Comparison of ENCODE assay signal across 26 cellular contexts in the genomic region with DNA sequence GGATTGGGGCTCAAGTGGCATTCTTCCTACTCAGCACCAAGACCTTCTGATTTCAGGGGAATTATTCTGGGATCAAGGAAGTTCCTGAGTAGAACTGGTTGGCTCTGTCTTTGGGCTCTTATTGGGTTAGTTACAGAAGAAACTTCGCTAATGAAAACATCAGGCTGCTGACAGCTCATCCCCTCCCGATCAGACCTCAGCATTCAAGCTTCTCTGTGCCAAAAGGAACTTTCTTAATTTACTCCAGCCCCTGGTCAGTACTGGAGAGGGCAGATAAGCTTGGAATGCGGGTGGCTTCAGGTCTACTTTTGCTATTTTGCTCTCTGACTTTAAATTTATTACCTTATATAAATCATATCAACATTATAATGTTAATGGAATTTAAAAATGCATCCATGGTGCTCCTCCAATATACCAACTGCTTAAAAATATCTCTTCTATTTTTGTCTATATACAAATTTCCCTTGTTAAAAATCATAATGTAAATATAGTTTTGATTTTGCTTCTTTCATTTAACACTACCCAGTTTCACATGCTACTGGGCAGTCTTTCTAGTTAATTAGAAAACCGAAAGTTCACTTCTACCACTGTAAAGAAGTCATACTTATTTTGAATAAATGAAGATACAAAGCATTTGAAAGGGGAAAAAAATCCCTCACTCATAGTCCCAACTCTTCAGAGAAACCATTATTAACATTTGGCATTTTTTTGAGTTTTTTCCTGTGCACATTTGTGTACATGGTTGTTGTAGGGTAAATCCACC. TPM values are rescaled to one million over a fixed set of nuclear protein-coding genes. Genes with fewer than 3 reads are reported as not detected.
DNase-seq lines count a peak whose midpoint lies in the region; ATAC-seq and TF ChIP-seq lines count a peak whose summit lies in the region.
"Had no signal": no experiment of that assay in that cellular context is flagged by ENCODE, and none has a peak within 500 bp of the region (broad histone marks: within the 10 kb centered on the region; RNA-seq: fewer than 3 reads in every experiment).

No MANE protein-coding gene starts in this region.

- H3K9ac ChIP-seq in SK-N-SH, result no peak overlapping the region

- H3K36me3 ChIP-seq in SK-N-SH (replicated peaks in 1 of 2; ENCODE audit: control insufficient read depth in 1 of 2, insufficient read depth in 2 of 2, low read length in 1 of 2), result no peaks in the 10 kb centered on the region
- H3K36me3 ChIP-seq: stomach had no signal

- no peaks in the 10 kb centered on the region for H3K9me3 ChIP-seq in SK-N-SH
- H3K9me3 ChIP-seq: stomach had no signal

- H3K4me1 ChIP-seq in SK-N-SH (ENCODE audit: control insufficient read depth in 1 of 2, insufficient read depth in 2 of 2, low read depth in 1 of 2, low read length in 1 of 2), result peaks cover 0 to 30% of the 10 kb centered on the region in 2 experiments; a peak in 2 of 4 replicates

- H4K20me1 ChIP-seq in SK-N-SH (ENCODE audit: insufficient read depth), result no peaks in the 10 kb centered on the region

- DNase-seq in SK-N-SH, result no peak
- DNase-seq in left ventricle myocardium superior, result no peak
- DNase-seq in left colon, result no peak
- DNase-seq in mucosa of gallbladder (ENCODE audit: low spot score), result no peak
- DNase-seq: activated CD4-positive, alpha-beta T cell treated with anti-CD3 and anti-CD28 coated beads for 36 hours; DND-41; mesendoderm; NCI-H2227 treated with DMSO at 0.1 percent for 48 hours; nephron progenitor cell; RPMI8226; stimulated activated CD4-positive, alpha-beta T cell treated with anti-CD3 and anti-CD28 coated beads, Interleukin-2, amount 100 ng/mL, for 48 hours; stomach; SW 1271 had no signal

- WGBS in SK-N-SH (ENCODE audit: low lambda C conversion rate), result 42% methylated on average over 4 of the region's 4 CpGs

- no peak for TF ChIP-seq CTCF in SK-N-SH (IDR thresholded peaks at IDR 0.05)

- H3K27me3 ChIP-seq in SK-N-SH (ENCODE audit: insufficient read depth), result no peaks in the 10 kb centered on the region
- H3K27me3 ChIP-seq: stomach had no signal

- H2AFZ ChIP-seq in SK-N-SH (ENCODE audit: low read depth), result no peak overlapping the region

- H3F3A ChIP-seq in SK-N-SH (replicated peaks; ENCODE audit: insufficient read depth), result no peaks in the 10 kb centered on the region

- TF ChIP-seq RAD21 in SK-N-SH (IDR thresholded peaks at IDR 0.05; ENCODE audit: low read length), result no peak

- H3K4me3 ChIP-seq in SK-N-SH (ENCODE audit: low read depth in 2 of 2, low read length in 1 of 2), result no peak overlapping the region
- H3K4me3 ChIP-seq: skin epidermis, stomach had no signal

- no peak overlapping the region for H3K4me2 ChIP-seq in SK-N-SH

- intact Hi-C loops in left ventricle myocardium superior (cut with micrococcal nuclease), result no loop called here
- intact Hi-C loops in left colon (cut with DNase I, micrococcal nuclease), result no loop called here

- no peaks in the 10 kb centered on the region for H3K9me2 ChIP-seq in SK-N-SH

- 0 out of 3 replicates have a peak, but pooled peaks have one; percentile 18 for ATAC-seq in SK-N-SH treated with all-trans-retinoic acid at 6 μM for 48 hours
- peak; percentile 71 for ATAC-seq in GM21381 (IDR thresholded peaks at IDR 0.05; ENCODE audit: unreplicated experiment)
- peak; percentile 56 for ATAC-seq in HG03354 (IDR thresholded peaks at IDR 0.05; ENCODE audit: poor library complexity, severe bottlenecking, unreplicated experiment)
- ATAC-seq in left ventricle myocardium superior, result peak; percentile 56
- no peak for ATAC-seq in left colon
- ATAC-seq in HG03520 (IDR thresholded peaks at IDR 0.05; ENCODE audit: unreplicated experiment), result no peak
- ATAC-seq: activated CD4-positive, alpha-beta T cell treated with anti-CD3 and anti-CD28 coated beads for 36 hours had no signal

- H3K79me2 ChIP-seq in SK-N-SH (ENCODE audit: insufficient read depth), result no peaks in the 10 kb centered on the region

- no peak for TF ChIP-seq EP300 in SK-N-SH (IDR thresholded peaks at IDR 0.05; ENCODE audit: borderline replicate concordance in 1 of 2, low read depth in 1 of 2, low read length in 1 of 2)

- H3K27ac ChIP-seq in SK-N-SH (ENCODE audit: low read depth in 2 of 2, low read length in 1 of 2), result no peak overlapping the region
- H3K27ac ChIP-seq: 22Rv1, skin epidermis, stomach had no signal

- POLR2A ChIA-PET in SK-N-SH (lab: Yijun Ruan, JAX), result no interaction called here

- CTCF ChIA-PET in SK-N-SH (lab: Yijun Ruan, JAX), result interaction anchor here (1.0 to 1.2 kb wide), 2 partner anchors 26 to 474 kb away, joined by 3 read pairs; no protein-coding TSS in a partner anchor

TF ChIP-seq in SK-N-SH treated with all-trans-retinoic acid at 6 μM for 48 hours, 23 proteins besides CTCF, POLR2A, EP300 and RAD21:
- TF ChIP-seq, protein P1, sequence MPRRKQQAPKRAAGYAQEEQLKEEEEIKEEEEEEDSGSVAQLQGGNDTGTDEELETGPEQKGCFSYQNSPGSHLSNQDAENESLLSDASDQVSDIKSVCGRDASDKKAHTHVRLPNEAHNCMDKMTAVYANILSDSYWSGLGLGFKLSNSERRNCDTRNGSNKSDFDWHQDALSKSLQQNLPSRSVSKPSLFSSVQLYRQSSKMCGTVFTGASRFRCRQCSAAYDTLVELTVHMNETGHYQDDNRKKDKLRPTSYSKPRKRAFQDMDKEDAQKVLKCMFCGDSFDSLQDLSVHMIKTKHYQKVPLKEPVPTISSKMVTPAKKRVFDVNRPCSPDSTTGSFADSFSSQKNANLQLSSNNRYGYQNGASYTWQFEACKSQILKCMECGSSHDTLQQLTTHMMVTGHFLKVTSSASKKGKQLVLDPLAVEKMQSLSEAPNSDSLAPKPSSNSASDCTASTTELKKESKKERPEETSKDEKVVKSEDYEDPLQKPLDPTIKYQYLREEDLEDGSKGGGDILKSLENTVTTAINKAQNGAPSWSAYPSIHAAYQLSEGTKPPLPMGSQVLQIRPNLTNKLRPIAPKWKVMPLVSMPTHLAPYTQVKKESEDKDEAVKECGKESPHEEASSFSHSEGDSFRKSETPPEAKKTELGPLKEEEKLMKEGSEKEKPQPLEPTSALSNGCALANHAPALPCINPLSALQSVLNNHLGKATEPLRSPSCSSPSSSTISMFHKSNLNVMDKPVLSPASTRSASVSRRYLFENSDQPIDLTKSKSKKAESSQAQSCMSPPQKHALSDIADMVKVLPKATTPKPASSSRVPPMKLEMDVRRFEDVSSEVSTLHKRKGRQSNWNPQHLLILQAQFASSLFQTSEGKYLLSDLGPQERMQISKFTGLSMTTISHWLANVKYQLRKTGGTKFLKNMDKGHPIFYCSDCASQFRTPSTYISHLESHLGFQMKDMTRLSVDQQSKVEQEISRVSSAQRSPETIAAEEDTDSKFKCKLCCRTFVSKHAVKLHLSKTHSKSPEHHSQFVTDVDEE (CRISPR knock-in tag; IDR thresholded peaks at IDR 0.05), result no peak
- TF ChIP-seq SNAI2 (CRISPR knock-in tag; IDR thresholded peaks at IDR 0.05) (peak; percentile 20; the same call in 1 of the 2 replicates), ISL1 (CRISPR knock-in tag; IDR thresholded peaks at IDR 0.05) (peak; percentile 47; the same call in 1 of the 2 replicates)

TF ChIP-seq in SK-N-SH, 30 proteins besides CTCF, POLR2A, EP300 and RAD21 (continues in another document):
- TF ChIP-seq NRF1 (IDR thresholded peaks at IDR 0.05; ENCODE audit: low read depth, low read length) (no peak), FOXJ3 (CRISPR knock-in tag; IDR thresholded peaks at IDR 0.05) (no peak), FOXM1 (IDR thresholded peaks at IDR 0.05; ENCODE audit: low read depth) (no peak), CHD2 (IDR thresholded peaks at IDR 0.05; ENCODE audit: low read length, partially characterized antibody) (no peak), GATA2 (CRISPR knock-in tag; IDR thresholded peaks at IDR 0.05) (no peak), JUND (IDR thresholded peaks at IDR 0.05) (no peak), RCOR1 (IDR thresholded peaks at IDR 0.05; ENCODE audit: low read length) (no peak), SIN3A (IDR thresholded peaks at IDR 0.05; ENCODE audit: borderline replicate concordance, low read depth, low read length) (no peak), NFIC (IDR thresholded peaks at IDR 0.05; ENCODE audit: borderline replicate concordance) (no peak), TEAD4 (IDR thresholded peaks at IDR 0.05; ENCODE audit: borderline replicate concordance, insufficient read depth) (no peak), RXRA (IDR thresholded peaks at IDR 0.05; ENCODE audit: borderline replicate concordance, low read depth) (no peak)
- TF ChIP-seq, protein P2, sequence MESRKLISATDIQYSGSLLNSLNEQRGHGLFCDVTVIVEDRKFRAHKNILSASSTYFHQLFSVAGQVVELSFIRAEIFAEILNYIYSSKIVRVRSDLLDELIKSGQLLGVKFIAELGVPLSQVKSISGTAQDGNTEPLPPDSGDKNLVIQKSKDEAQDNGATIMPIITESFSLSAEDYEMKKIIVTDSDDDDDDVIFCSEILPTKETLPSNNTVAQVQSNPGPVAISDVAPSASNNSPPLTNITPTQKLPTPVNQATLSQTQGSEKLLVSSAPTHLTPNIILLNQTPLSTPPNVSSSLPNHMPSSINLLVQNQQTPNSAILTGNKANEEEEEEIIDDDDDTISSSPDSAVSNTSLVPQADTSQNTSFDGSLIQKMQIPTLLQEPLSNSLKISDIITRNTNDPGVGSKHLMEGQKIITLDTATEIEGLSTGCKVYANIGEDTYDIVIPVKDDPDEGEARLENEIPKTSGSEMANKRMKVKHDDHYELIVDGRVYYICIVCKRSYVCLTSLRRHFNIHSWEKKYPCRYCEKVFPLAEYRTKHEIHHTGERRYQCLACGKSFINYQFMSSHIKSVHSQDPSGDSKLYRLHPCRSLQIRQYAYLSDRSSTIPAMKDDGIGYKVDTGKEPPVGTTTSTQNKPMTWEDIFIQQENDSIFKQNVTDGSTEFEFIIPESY (IDR thresholded peaks at IDR 0.05; ENCODE audit: borderline replicate concordance, low read depth), result no peak
- TF ChIP-seq, protein P3, sequence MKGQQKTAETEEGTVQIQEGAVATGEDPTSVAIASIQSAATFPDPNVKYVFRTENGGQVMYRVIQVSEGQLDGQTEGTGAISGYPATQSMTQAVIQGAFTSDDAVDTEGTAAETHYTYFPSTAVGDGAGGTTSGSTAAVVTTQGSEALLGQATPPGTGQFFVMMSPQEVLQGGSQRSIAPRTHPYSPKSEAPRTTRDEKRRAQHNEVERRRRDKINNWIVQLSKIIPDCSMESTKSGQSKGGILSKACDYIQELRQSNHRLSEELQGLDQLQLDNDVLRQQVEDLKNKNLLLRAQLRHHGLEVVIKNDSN (IDR thresholded peaks at IDR 0.05; ENCODE audit: borderline replicate concordance, low read depth), result no peak

RNA-seq across cellular contexts. Expression of a gene that starts 34.4 kb away (rescaled TPM):
- polyA plus RNA-seq in SK-N-SH (2012; rRNA removed), result not detected in 2 replicates
- polyA plus RNA-seq in SK-N-SH (2012; cell fraction: cytosol; rRNA removed), result not detected in 2 replicates
- not detected in 2 replicates for polyA plus RNA-seq in SK-N-SH (2012; cell fraction: nucleus; rRNA removed)
- total RNA-seq in left ventricle myocardium superior (0.84 TPM), left colon (not detected), mucosa of gallbladder (not detected)
- total RNA-seq: activated CD4-positive, alpha-beta T cell treated with anti-CD3 and anti-CD28 coated beads for 36 hours; activated T-helper 2 cell treated with anti-CD3 and anti-CD28 coated beads, Interferon-gamma antibody, Interleukin-2, Interleukin-4, amounts not matched to agents 10 μg/mL and 5 μg/mL and 100 μg/mL, durations not matched to agents 14 hours and 24 hours and 36 hours; epithelial cell of proximal tubule; frontal cortex; kidney epithelial cell; MCF 10A; progenitor cell of endocrine pancreas had no signal
- polyA plus RNA-seq: IgD-negative memory B cell had no signal

RNA-seq across cellular contexts. Expression of a gene that starts 58.8 kb away (rescaled TPM):
- 0.10 and 0.69 TPM in 2 replicates for polyA plus RNA-seq in SK-N-SH (2012; rRNA removed)
- 0.06 and 0.13 TPM in 2 replicates for polyA plus RNA-seq in SK-N-SH (2012; cell fraction: cytosol; rRNA removed)
- 1.1 and 2.5 TPM in 2 replicates for polyA plus RNA-seq in SK-N-SH (2012; cell fraction: nucleus; rRNA removed)
- total RNA-seq in left ventricle myocardium superior (43.9 TPM), left colon (under 1 TPM; 0.17 to 0.64 TPM), mucosa of gallbladder (3.5 TPM)
- total RNA-seq: epithelial cell of proximal tubule, kidney epithelial cell had no signal

Comparison
In these comparisons a context has a peak if more than half of its experiments do, and no peak if none do; other contexts are left out.
1. ATAC-seq: peak in SK-N-SH treated with all-trans-retinoic acid at 6 μM for 48 hours (single experiment), GM21381 (single experiment), HG03354 (single experiment) and left ventricle myocardium superior (single experiment); none in left colon (single experiment) and HG03520 (single experiment).
2. RNA of a gene that starts 58.8 kb away (total RNA-seq): 43.9 TPM in left ventricle myocardium superior (single experiment); 3.5 TPM in mucosa of gallbladder (single experiment) and 0.17 to 0.64 TPM in left colon; every median in the first group is over 10 times any median in the second.